Comparison of ENCODE assay signal across 24 cellular contexts in genomic region chr2:59963157-59963556, GRCh38.
DNase-seq lines count a peak whose midpoint lies in the region; ATAC-seq, FAIRE-seq and TF ChIP-seq lines count a peak whose summit lies in the region.
"Had no signal": no experiment of that assay in that cellular context is flagged by ENCODE, and none has a peak within 500 bp of the region (broad histone marks: within the 10 kb centered on the region; RNA-seq: fewer than 3 reads in every experiment).

No MANE protein-coding gene starts in this region.

- no peaks in the 10 kb centered on the region for H3K79me2 ChIP-seq in GM23338 (replicated peaks; ENCODE audit: insufficient read depth)

- no peaks in the 10 kb centered on the region for H3K36me3 ChIP-seq in GM23338 (ENCODE audit: insufficient read depth)
- no peaks in the 10 kb centered on the region for H3K36me3 ChIP-seq in pancreas
- H3K36me3 ChIP-seq: BE2C; BLaER1 treated with 17β-estradiol and CSF1 and Interleukin-3, amounts not matched to agents 10 nM and 100 nM; HAP-1 had no signal

- H4K20me1 ChIP-seq in GM23338 (replicated peaks; ENCODE audit: insufficient read depth), result no peaks in the 10 kb centered on the region
- H4K20me1 ChIP-seq: BLaER1 treated with 17β-estradiol and CSF1 and Interleukin-3, amounts not matched to agents 10 nM and 100 nM had no signal

- H3K27me3 Mint-ChIP-seq in GM23338 (ENCODE audit: insufficient read depth, low read depth, poor library complexity), result peaks cover 2% of the 10 kb centered on the region
- H3K27me3 Mint-ChIP-seq: CD4-positive, alpha-beta T cell; CD8-positive, alpha-beta memory T cell had no signal

- intact Hi-C loops in pancreas (cut with DNase I), result no loop called here

- H3K27ac ChIP-seq in GM23338 (ENCODE audit: low read depth) (no peak overlapping the region), pancreas (peak overlapping the region in 2 of 4 donors; percentile 10 to 51)
- H3K27ac ChIP-seq: A549; BLaER1 treated with 17β-estradiol and CSF1 and Interleukin-3, amounts not matched to agents 10 nM and 100 nM; GM23248 had no signal

- H3K27me3 ChIP-seq in GM23338 (ENCODE audit: insufficient read depth) (no peaks in the 10 kb centered on the region), pancreas (no peaks in the 10 kb centered on the region)
- H3K27me3 ChIP-seq: BE2C; BLaER1 treated with 17β-estradiol and CSF1 and Interleukin-3, amounts not matched to agents 10 nM and 100 nM had no signal

- H3K4me1 ChIP-seq in GM23338 (ENCODE audit: insufficient read depth) (peaks cover 22% of the 10 kb centered on the region), pancreas (peaks cover 11 to 20% (median 13%) of the 10 kb centered on the region in 3 donors)
- H3K4me1 ChIP-seq: A549; BE2C; BLaER1 treated with 17β-estradiol and CSF1 and Interleukin-3, amounts not matched to agents 10 nM and 100 nM; HAP-1 had no signal

- FAIRE-seq in pancreas (lab: Jason Lieb, UNC), result no peak
- FAIRE-seq: A549, D721Med, GM12878, GM19239 had no signal

- H3K27ac Mint-ChIP-seq in GM23338, result no peak overlapping the region
- H3K27ac Mint-ChIP-seq: CD14-positive monocyte; CD4-positive, alpha-beta T cell; CD8-positive, alpha-beta memory T cell had no signal

- H3F3A ChIP-seq in GM23338 (replicated peaks; ENCODE audit: low read depth), result no peaks in the 10 kb centered on the region

- H3K4me1 Mint-ChIP-seq in GM23338, result peaks cover 28% of the 10 kb centered on the region
- H3K4me1 Mint-ChIP-seq: CD8-positive, alpha-beta memory T cell had no signal

- H3K4me3 ChIP-seq in GM23338, result no peak overlapping the region
- H3K4me3 ChIP-seq in pancreas, result no peak overlapping the region
- H3K4me3 ChIP-seq: A549; BLaER1 treated with 17β-estradiol and CSF1 and Interleukin-3, amounts not matched to agents 10 nM and 100 nM; GM12878; GM23248; HAP-1 had no signal

- H2AFZ ChIP-seq in GM23338, result 0 out of 2 replicates have a peak overlapping the region, but pooled peaks have one; percentile 28
- H2AFZ ChIP-seq: GM23248 had no signal

- H3K36me3 Mint-ChIP-seq in GM23338 (ENCODE audit: low read depth), result no peaks in the 10 kb centered on the region
- H3K36me3 Mint-ChIP-seq: CD14-positive monocyte; CD8-positive, alpha-beta memory T cell had no signal

- ATAC-seq in GM23338 (no peak), left lobe of liver (peak; percentile 91), pancreas (peak; percentile 52 to 88 (median 71)), HG03439 (IDR thresholded peaks at IDR 0.05; ENCODE audit: unreplicated experiment) (no peak)
- ATAC-seq: A549, GM12878 had no signal

- DNase-seq in GM23338 (ENCODE audit: low spot score) (no peak), left lobe of liver (ENCODE audit: low spot score) (no peak), pancreas (no peak), SHP77 (lab: John Stamatoyannopoulos, UW) (no peak), SIG-M5 (lab: John Stamatoyannopoulos, UW) (no peak)
- DNase-seq: 8988T; ACHN; AML-193; BE2C; CD4-positive, alpha-beta T cell; CD8-positive, alpha-beta memory T cell; DMS 273 treated with DMSO at 0.1 percent for 48 hours; DMS79; EL; GDM1; GM23248 had no signal

- no peak for TF ChIP-seq CTCF in GM23338 (conservative IDR thresholded peaks at IDR 0.05; ENCODE audit: low read depth in 2 of 2)
- TF ChIP-seq CTCF in pancreas (IDR thresholded peaks at IDR 0.05), result no peak

- peaks cover 6% of the 10 kb centered on the region; the same call in 1 of the 2 replicates for H3K9me2 ChIP-seq in GM23338 (ENCODE audit: insufficient read depth)

- no peak overlapping the region for H3K4me2 ChIP-seq in GM23338
- H3K4me2 ChIP-seq: A549; BLaER1 treated with 17β-estradiol and CSF1 and Interleukin-3, amounts not matched to agents 10 nM and 100 nM had no signal

- no peaks in the 10 kb centered on the region for H3K9me3 ChIP-seq in pancreas
- H3K9me3 ChIP-seq: A549; BE2C; BLaER1 treated with 17β-estradiol and CSF1 and Interleukin-3, amounts not matched to agents 10 nM and 100 nM; HAP-1 had no signal

- H3K9me3 Mint-ChIP-seq in GM23338, result no peaks in the 10 kb centered on the region
- H3K9me3 Mint-ChIP-seq: CD14-positive monocyte; CD4-positive, alpha-beta T cell had no signal

- H3K4me3 Mint-ChIP-seq in GM23338, result no peak overlapping the region
- H3K4me3 Mint-ChIP-seq: CD14-positive monocyte; CD4-positive, alpha-beta T cell; CD8-positive, alpha-beta memory T cell had no signal

TF ChIP-seq in GM23338, 12 proteins besides CTCF, POLR2A, EP300 and RAD21 (continues in another document):
- TF ChIP-seq ZNF462 (CRISPR knock-in tag; IDR thresholded peaks at IDR 0.05) (no peak), JUNB (IDR thresholded peaks at IDR 0.05; ENCODE audit: unreplicated experiment) (no peak), ZNF114 (CRISPR knock-in tag; IDR thresholded peaks at IDR 0.05) (no peak), EZH2phosphoT487 (IDR thresholded peaks at IDR 0.05; ENCODE audit: unreplicated experiment) (no peak), CREB1 (CRISPR knock-in tag; IDR thresholded peaks at IDR 0.05; ENCODE audit: low read depth) (no peak), NANOG (IDR thresholded peaks at IDR 0.05; ENCODE audit: borderline replicate concordance) (no peak)
- TF ChIP-seq, protein P1, sequence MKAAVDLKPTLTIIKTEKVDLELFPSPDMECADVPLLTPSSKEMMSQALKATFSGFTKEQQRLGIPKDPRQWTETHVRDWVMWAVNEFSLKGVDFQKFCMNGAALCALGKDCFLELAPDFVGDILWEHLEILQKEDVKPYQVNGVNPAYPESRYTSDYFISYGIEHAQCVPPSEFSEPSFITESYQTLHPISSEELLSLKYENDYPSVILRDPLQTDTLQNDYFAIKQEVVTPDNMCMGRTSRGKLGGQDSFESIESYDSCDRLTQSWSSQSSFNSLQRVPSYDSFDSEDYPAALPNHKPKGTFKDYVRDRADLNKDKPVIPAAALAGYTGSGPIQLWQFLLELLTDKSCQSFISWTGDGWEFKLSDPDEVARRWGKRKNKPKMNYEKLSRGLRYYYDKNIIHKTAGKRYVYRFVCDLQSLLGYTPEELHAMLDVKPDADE (IDR thresholded peaks at IDR 0.05), result no peak

Comparison
In these comparisons a context has a peak if more than half of its experiments do, and no peak if none do; other contexts are left out.
1. ATAC-seq: peak in left lobe of liver (single experiment) and pancreas (4 of 4); none in GM23338 (single experiment) and HG03439 (single experiment).